Comparison of ENCODE assay signal across 20 cellular contexts in genomic region chr3:127856801-127857200, GRCh38. TPM values are rescaled to one million over a fixed set of nuclear protein-coding genes. Genes with fewer than 3 reads are reported as not detected.
DNase-seq lines count a peak whose midpoint lies in the region; ATAC-seq, FAIRE-seq and TF ChIP-seq lines count a peak whose summit lies in the region.
"Had no signal": no experiment of that assay in that cellular context is flagged by ENCODE, and none has a peak within 500 bp of the region (broad histone marks: within the 10 kb centered on the region; RNA-seq: fewer than 3 reads in every experiment).

No MANE protein-coding gene starts in this region.

- H3K27me3 ChIP-seq in OCI-LY3 (ENCODE audit: low read depth, low read length) (no peaks in the 10 kb centered on the region), esophagus muscularis mucosa (no peaks in the 10 kb centered on the region), thymus (ENCODE audit: control insufficient read depth, insufficient read depth) (no peaks in the 10 kb centered on the region)
- H3K27me3 ChIP-seq: BE2C, SJSA1 had no signal

- 93% methylated on average over 2 of the region's 2 CpGs for WGBS in esophagus muscularis mucosa
- WGBS in thymus, result 46% methylated on average over 2 of the region's 2 CpGs

- H2AFZ ChIP-seq in OCI-LY3 (ENCODE audit: low read depth, low read length), result peak overlapping the region; percentile 82; the same call in 1 of the 2 replicates

- no peak overlapping the region for H3K27ac ChIP-seq in OCI-LY3 (ENCODE audit: low read length)
- no peak overlapping the region for H3K27ac ChIP-seq in esophagus muscularis mucosa (replicated peaks in 1 of 4)
- H3K27ac ChIP-seq in thymus (ENCODE audit: low read depth), result peak overlapping the region; percentile 31
- H3K27ac ChIP-seq: KMS-11, SJSA1 had no signal

- peak; percentile 51 for FAIRE-seq in GM12892 (lab: Jason Lieb, UNC)
- FAIRE-seq: H1, RCC 7860 had no signal

- H3K4me3 ChIP-seq in OCI-LY3 (ENCODE audit: low read length) (no peak overlapping the region), esophagus muscularis mucosa (no peak overlapping the region), thymus (ENCODE audit: low read length) (no peak overlapping the region)
- H3K4me3 ChIP-seq: SJSA1 had no signal

- H3K36me3 ChIP-seq in OCI-LY3 (replicated peaks; ENCODE audit: low read depth, low read length) (no peaks in the 10 kb centered on the region), esophagus muscularis mucosa (no peaks in the 10 kb centered on the region), thymus (ENCODE audit: control insufficient read depth, insufficient read depth) (no peaks in the 10 kb centered on the region)
- H3K36me3 ChIP-seq: BE2C, SJSA1 had no signal

- TF ChIP-seq EP300 in esophagus muscularis mucosa (IDR thresholded peaks at IDR 0.05), result no peak

- TF ChIP-seq CTCF in OCI-LY3 (IDR thresholded peaks at IDR 0.05; ENCODE audit: low read depth, low read length) (no peak), esophagus muscularis mucosa (IDR thresholded peaks at IDR 0.05) (no peak)

- intact Hi-C loops in esophagus muscularis mucosa (cut with DNase I), result no loop called here

- no peaks in the 10 kb centered on the region for H4K20me1 ChIP-seq in OCI-LY3 (ENCODE audit: insufficient read depth, low read length)

- DNase-seq in GM12892 (ENCODE audit: insufficient read length) (no peak), esophagus muscularis mucosa (ENCODE audit: extremely low spot score) (peak; percentile 53), kidney tubule cell (ENCODE audit: low spot score) (no peak)
- DNase-seq in stimulated activated CD4-positive, alpha-beta T cell treated with anti-CD3 and anti-CD28 coated beads, Interleukin-2, amount 100 ng/mL, for 24 hours, result no peak
- DNase-seq: BE2C, COR-L47, DMS79, NCI-H2081 treated with DMSO at 0.1 percent for 48 hours, NCI-H2171 treated with DMSO at 0.1 percent for 48 hours, NCI-H526, OCI-M1 had no signal

- H3K4me1 ChIP-seq in OCI-LY3 (ENCODE audit: low read length), result peaks cover 18% of the 10 kb centered on the region
- no peaks in the 10 kb centered on the region for H3K4me1 ChIP-seq in esophagus muscularis mucosa
- no peaks in the 10 kb centered on the region for H3K4me1 ChIP-seq in thymus (ENCODE audit: control insufficient read depth, insufficient read depth, low read length)
- H3K4me1 ChIP-seq: BE2C, SJSA1 had no signal

- H3K9ac ChIP-seq in OCI-LY3 (ENCODE audit: low read length), result no peak overlapping the region
- H3K9ac ChIP-seq: KMS-11 had no signal

- H3K4me2 ChIP-seq in OCI-LY3 (ENCODE audit: low read length), result no peak overlapping the region
- H3K4me2 ChIP-seq: KMS-11 had no signal

- ATAC-seq in HG03196 (IDR thresholded peaks at IDR 0.05; ENCODE audit: unreplicated experiment), result no peak

- no peaks in the 10 kb centered on the region for H3K79me2 ChIP-seq in OCI-LY3 (ENCODE audit: low read length)

- TF ChIP-seq POLR2A in GM12892 (IDR thresholded peaks at IDR 0.05; ENCODE audit: low read depth, low read length), result no peak
- no peak for TF ChIP-seq POLR2A in esophagus muscularis mucosa (IDR thresholded peaks at IDR 0.05; ENCODE audit: low read depth)

- H3K9me3 ChIP-seq in OCI-LY3 (ENCODE audit: insufficient read depth, low read length), result no peaks in the 10 kb centered on the region
- H3K9me3 ChIP-seq in esophagus muscularis mucosa, result no peaks in the 10 kb centered on the region
- H3K9me3 ChIP-seq in thymus (ENCODE audit: control insufficient read depth), result no peaks in the 10 kb centered on the region
- H3K9me3 ChIP-seq: BE2C, SJSA1 had no signal

RNA-seq across cellular contexts. Expression of gene MGLL, which starts 34.5 kb away (rescaled TPM):
- 47.5 TPM for polyA plus RNA-seq in GM12892 (2012; ENCODE audit: missing spikeins)
- total RNA-seq in esophagus muscularis mucosa, result 100 to 1,000 TPM in 1 of 4 donors, 10 to 100 TPM in 3; 56.5 to 155 (median 80.7) TPM
- polyA plus RNA-seq in thymus, result 15.2 TPM

RNA-seq across cellular contexts. Expression of gene KBTBD12, which starts 58.2 kb away (rescaled TPM):
- 0.32 TPM for polyA plus RNA-seq in GM12892 (2012; ENCODE audit: missing spikeins)
- total RNA-seq in esophagus muscularis mucosa, result 1 to 10 TPM; 3.8 to 6.0 (median 4.7) TPM
- 0.07 TPM for polyA plus RNA-seq in thymus
- total RNA-seq: A673, IMR-90, SJSA1 had no signal
- polyA plus RNA-seq: IMR-90 had no signal
